Comparison of ENCODE assay signal across 21 cellular contexts in the genomic region with DNA sequence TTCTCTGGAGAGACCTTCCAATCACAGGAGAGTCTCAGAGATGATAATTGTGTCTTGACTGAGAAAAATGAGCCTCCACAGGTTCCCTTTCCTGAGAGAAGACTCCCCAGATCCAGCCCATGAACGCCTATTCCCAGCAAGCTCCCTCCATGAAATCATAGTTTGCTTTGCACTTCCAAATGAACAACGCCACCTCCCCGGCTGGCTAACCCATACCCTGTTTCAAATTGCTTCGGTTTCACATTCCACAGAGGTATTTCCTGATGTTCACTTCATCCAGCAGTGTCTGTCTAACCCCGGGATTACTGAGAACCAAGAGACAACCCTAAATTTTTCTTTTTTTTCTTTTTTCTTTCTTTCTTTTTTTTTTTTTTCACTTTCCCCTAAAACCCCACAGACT.
"Had no signal": no experiment of that assay in that cellular context is flagged by ENCODE, and none has a peak within 500 bp of the region (broad histone marks: within the 10 kb centered on the region; RNA-seq: fewer than 3 reads in every experiment).

No MANE protein-coding gene starts in this region.

- H3K4me3 Mint-ChIP-seq: immature natural killer cell; naive thymus-derived CD8-positive, alpha-beta T cell; T-helper 2 cell treated with Interferon-gamma antibody and Interleukin-4, amounts not matched to agents 5 μg/mL and 100 μg/mL, for 36 hours had no signal

- ATAC-seq: activated CD4-positive, CD25-positive, alpha-beta regulatory T cell treated with anti-CD3 and anti-CD28 coated beads, Interleukin-2, amount 50 U/mL, for 24 hours; foreskin keratinocyte; left colon; naive thymus-derived CD8-positive, alpha-beta T cell had no signal

- H3K4me3 ChIP-seq: adrenal gland, esophagus squamous epithelium, tibial artery, uterus had no signal

- H3K27ac Mint-ChIP-seq: immature natural killer cell; T-helper 2 cell treated with Interferon-gamma antibody and Interleukin-4, amounts not matched to agents 5 μg/mL and 100 μg/mL, for 36 hours had no signal

- H3K9me3 Mint-ChIP-seq: immature natural killer cell; T-helper 2 cell treated with Interferon-gamma antibody and Interleukin-4, amounts not matched to agents 5 μg/mL and 100 μg/mL, for 36 hours had no signal

- DNase-seq: activated CD4-positive, alpha-beta T cell treated with anti-CD3 and anti-CD28 coated beads, Interleukin-2, amount 50 U/mL, for 1 hour; activated naive CD4-positive, alpha-beta T cell treated with anti-CD3 and anti-CD28 coated beads, Interleukin-2, amount 50 U/mL, for 16 hours; activated T-cell treated with anti-CD3 and anti-CD28 coated beads for 4 hours; adrenal gland; caudate nucleus; cortex of kidney; effector CD4-positive, alpha-beta T cell; esophagus squamous epithelium; foreskin keratinocyte; head of caudate nucleus; immature natural killer cell; left colon; naive thymus-derived CD8-positive, alpha-beta T cell; stimulated activated CD4-positive, alpha-beta T cell treated with anti-CD3 and anti-CD28 coated beads, Interleukin-15, amount 100 ng/mL, for 24 hours; stimulated activated CD4-positive, alpha-beta T cell treated with anti-CD3 and anti-CD28 coated beads, Interleukin-4, amount 100 ng/mL, for 24 hours; stimulated activated naive CD4-positive, alpha-beta T cell; tibial artery; uterus had no signal

- H3K4me1 ChIP-seq: esophagus squamous epithelium, tibial artery, uterus had no signal

- H3K36me3 Mint-ChIP-seq: immature natural killer cell; naive thymus-derived CD8-positive, alpha-beta T cell had no signal

- H3K27me3 ChIP-seq: adrenal gland, esophagus squamous epithelium, foreskin keratinocyte, neutrophil, uterus had no signal

- H3K9me3 ChIP-seq: adrenal gland, esophagus squamous epithelium, neutrophil, tibial artery, uterus had no signal

- H3K27ac ChIP-seq: adrenal gland, esophagus squamous epithelium, foreskin keratinocyte, neutrophil, tibial artery, uterus had no signal

- H3K4me1 Mint-ChIP-seq: immature natural killer cell had no signal

- H3K36me3 ChIP-seq: adrenal gland, esophagus squamous epithelium, neutrophil, tibial artery, uterus had no signal
